Comparison of ENCODE assay signal across 8 cellular contexts in genomic region chr1:168178638-168179410, GRCh38. TPM values are rescaled to one million over a fixed set of nuclear protein-coding genes. Genes with fewer than 3 reads are reported as not detected.
DNase-seq lines count a peak whose midpoint lies in the region; TF ChIP-seq lines count a peak whose summit lies in the region.

Gene TIPRL (plus strand): TSS chr1:168178962. CDS start chr1:168179078, 116 bp downstream.

- peaks cover 15% of the 10 kb centered on the region for H3K9me3 Mint-ChIP-seq in nephron progenitor cell

- WGBS in stomach, 5 donors = 0 to 1% (median 0%) methylated on average over 37 to 56 of the region's 56 CpGs

- peak within 1 kb of the TSS; percentile 92 to 98 (median 96) for H3K27ac ChIP-seq in stomach

- DNase-seq in G401 (ENCODE audit: low spot score) (peak; percentile 98), H7 (peak; percentile 91), fibroblast of the conjunctiva (ENCODE audit: low read depth) (peak; percentile 97), nephron progenitor cell (peak; percentile 96), stomach (peak; percentile 96)
- DNase-seq in activated effector memory CD4-positive, alpha-beta T cell treated with Interleukin-2 at 50 U/mL for 16 hours = peak; percentile 88

- H3K4me2 ChIP-seq in Loucy (ENCODE audit: low read depth, low read length, poor library complexity, severe bottlenecking) = peak within 1 kb of the TSS; percentile 87

- peak; percentile 32 for TF ChIP-seq EP300 in stomach (IDR thresholded peaks at IDR 0.05)

- TF ChIP-seq POLR2A in Raji (IDR thresholded peaks at IDR 0.05; ENCODE audit: insufficient read depth, low read depth, low read length) = peak; percentile 76
- no peak for TF ChIP-seq POLR2A in stomach (IDR thresholded peaks at IDR 0.05)

- no peaks in the 10 kb centered on the region for H3K9me3 ChIP-seq in Loucy (ENCODE audit: insufficient read depth, low read depth, low read length)
- H3K9me3 ChIP-seq in stomach = no peaks in the 10 kb centered on the region

- no peaks in the 10 kb centered on the region for H3K4me1 Mint-ChIP-seq in nephron progenitor cell

- no peaks in the 10 kb centered on the region for H3K9me2 ChIP-seq in Loucy (replicated peaks; ENCODE audit: low read depth, low read length)

- H3K9ac ChIP-seq in Loucy (ENCODE audit: low read depth, low read length, poor library complexity, severe bottlenecking) = peak within 1 kb of the TSS; percentile 78

- no peaks in the 10 kb centered on the region for H3K36me3 ChIP-seq in H7 (replicated peaks; ENCODE audit: control insufficient read depth, insufficient read depth, low read length)
- no peaks in the 10 kb centered on the region for H3K36me3 ChIP-seq in Loucy (ENCODE audit: insufficient read depth, low read length)
- H3K36me3 ChIP-seq in stomach = no peaks in the 10 kb centered on the region

- H3K4me1 ChIP-seq in Loucy (ENCODE audit: insufficient read depth, low read length, poor library complexity, severe bottlenecking) = peaks cover 37% of the 10 kb centered on the region
- peaks cover 9 to 28% (median 13%) of the 10 kb centered on the region in 4 donors for H3K4me1 ChIP-seq in stomach

- no peak within 1 kb of the TSS for H3K27ac Mint-ChIP-seq in nephron progenitor cell

- peaks cover 47% of the 10 kb centered on the region for H3K79me2 ChIP-seq in Loucy (ENCODE audit: insufficient read depth, low read length)

- peak within 1 kb of the TSS; percentile 97 for H2AFZ ChIP-seq in Loucy (ENCODE audit: low read length)

- H3K4me3 ChIP-seq in H7 (ENCODE audit: insufficient read depth, low read depth, low read length) = peak within 1 kb of the TSS; percentile 90
- H3K4me3 ChIP-seq in Loucy (ENCODE audit: low read length, poor library complexity, severe bottlenecking) = peak within 1 kb of the TSS; percentile 92
- H3K4me3 ChIP-seq in stomach = peak within 1 kb of the TSS; percentile 63 to 85 (median 71)

- H3K36me3 Mint-ChIP-seq in nephron progenitor cell (ENCODE audit: low read depth) = no peaks in the 10 kb centered on the region

- H3F3A ChIP-seq in Loucy (ENCODE audit: low read depth) = no peaks in the 10 kb centered on the region

- H3K4me3 Mint-ChIP-seq in nephron progenitor cell = no peak within 1 kb of the TSS

- in situ Hi-C loops in G401 (cut with HindIII; ENCODE audit: low sequenced_read_pairs) = no loop called here

- TF ChIP-seq CTCF in Loucy (conservative IDR thresholded peaks at IDR 0.05; ENCODE audit: low read length) = peak; percentile 28
- peak; percentile 59 for TF ChIP-seq CTCF in nephron progenitor cell (IDR thresholded peaks at IDR 0.05)
- TF ChIP-seq CTCF in stomach (IDR thresholded peaks at IDR 0.05) = peak in 6 of 7 experiments; percentile 7 to 88 (median 72)

- no peaks in the 10 kb centered on the region for H3K27me3 ChIP-seq in H7 (ENCODE audit: control insufficient read depth, insufficient read depth, low read length)
- peaks cover 42% of the 10 kb centered on the region for H3K27me3 ChIP-seq in Loucy (ENCODE audit: insufficient read depth, low read length, poor library complexity, severe bottlenecking)
- H3K27me3 ChIP-seq in stomach = peaks cover 0 to 4% (median 0%) of the 10 kb centered on the region in 3 donors

- no peaks in the 10 kb centered on the region for H3K27me3 Mint-ChIP-seq in nephron progenitor cell (ENCODE audit: low read depth, poor library complexity)

- H4K20me1 ChIP-seq in Loucy (ENCODE audit: insufficient read depth, low read length, poor library complexity, severe bottlenecking) = peaks cover 37% of the 10 kb centered on the region

- intact Hi-C loops in stomach (cut with DNase I; ENCODE audit: low total_unique reads) = no loop called here

RNA-seq across cellular contexts. Expression of gene TIPRL, which starts in this region (rescaled TPM):
- 23.8 and 41.4 TPM in 2 replicates for total RNA-seq in G401 (2014; rRNA removed; shearing (Covaris generic))
- total RNA-seq in H7 (2014; rRNA removed; shearing (Covaris generic)) = 39.1 and 44.5 TPM in 2 replicates
- total RNA-seq in stomach = 100 to 1,000 TPM in 1 of 5 donors, 10 to 100 TPM in 4; 12.0 to 229 (median 37.5) TPM
- 10 to 100 TPM; 10.8 to 15.0 (median 13.9) TPM for polyA plus RNA-seq in stomach

Comparison
In these comparisons a context has a peak if more than half of its experiments do, and no peak if none do; other contexts are left out.
1. Peak in every context shown above with its lines: DNase-seq, H3K4me3 ChIP-seq and H3K27ac ChIP-seq.